Comparison of ENCODE assay signal across 12 cellular contexts in genomic region chr2:47616506-47616905, GRCh38. TPM values are rescaled to one million over a fixed set of nuclear protein-coding genes. Genes with fewer than 3 reads are reported as not detected.
DNase-seq lines count a peak whose midpoint lies in the region; ATAC-seq and TF ChIP-seq lines count a peak whose summit lies in the region.
"Had no signal": no experiment of that assay in that cellular context is flagged by ENCODE, and none has a peak within 500 bp of the region (broad histone marks: within the 10 kb centered on the region; RNA-seq: fewer than 3 reads in every experiment).

No MANE protein-coding gene starts in this region.

- H2AK5ac ChIP-seq in IMR-90 (ENCODE audit: low read depth, low read length) (no peak overlapping the region), mesendoderm (ENCODE audit: low read length) (no peak overlapping the region)

- CTCF ChIA-PET in IMR-90 (lab: Yijun Ruan, JAX) = no interaction called here

- peaks cover 43% of the 10 kb centered on the region for H3K27me3 ChIP-seq in IMR-90 (ENCODE audit: control insufficient read depth, insufficient read depth, low read length)
- H3K27me3 ChIP-seq in mesendoderm (ENCODE audit: insufficient read depth, low read length, poor library complexity) = no peaks in the 10 kb centered on the region

- H3K4ac ChIP-seq in IMR-90 (ENCODE audit: low read depth, low read length) (no peak overlapping the region), mesendoderm (ENCODE audit: low read depth, low read length) (no peak overlapping the region)

- no peak for DNase-seq in IMR-90
- peak; percentile 33 for DNase-seq in coronary artery (ENCODE audit: low spot score)
- DNase-seq in mesendoderm = no peak
- no peak for DNase-seq in mucosa of gallbladder (ENCODE audit: low spot score)
- DNase-seq in CD14-positive monocyte (ENCODE audit: low spot score) = no peak
- no peak for DNase-seq in DMS153 treated with DMSO at 0.1 percent for 48 hours (lab: John Stamatoyannopoulos, UW; ENCODE audit: unreplicated experiment)
- no peak for DNase-seq in H4 (ENCODE audit: low spot score)
- DNase-seq: C1 segment of cervical spinal cord; CD4-positive, alpha-beta memory T cell; COR-L47; H7 had no signal

- H3K27ac Mint-ChIP-seq in CD14-positive monocyte = no peak overlapping the region
- H3K27ac Mint-ChIP-seq: B cell; CD4-positive, alpha-beta memory T cell had no signal

- no peak overlapping the region for H4K91ac ChIP-seq in IMR-90 (ENCODE audit: insufficient read depth, low read depth, low read length)

- H2BK5ac ChIP-seq in IMR-90 (ENCODE audit: low read depth, low read length, poor library complexity, severe bottlenecking) = no peak overlapping the region
- H2BK5ac ChIP-seq in mesendoderm (ENCODE audit: low read length) = no peak overlapping the region

- peaks cover 1% of the 10 kb centered on the region for H3K4me1 Mint-ChIP-seq in CD14-positive monocyte
- H3K4me1 Mint-ChIP-seq: B cell; CD4-positive, alpha-beta memory T cell had no signal

- no peak for ATAC-seq in IMR-90 (ENCODE audit: low read depth)

- peaks cover 0 to 1% (median 0%) of the 10 kb centered on the region in 3 donors for H3K27me3 Mint-ChIP-seq in CD14-positive monocyte (ENCODE audit: low read depth in 3 of 3)
- H3K27me3 Mint-ChIP-seq: B cell had no signal

- H3K9me3 ChIP-seq in IMR-90 (ENCODE audit: control insufficient read depth, insufficient read depth, low read length) = no peaks in the 10 kb centered on the region

- H3K18ac ChIP-seq in IMR-90 (ENCODE audit: low read depth, low read length) (no peak overlapping the region), mesendoderm (ENCODE audit: low read length) (no peak overlapping the region)

- dilution Hi-C loops in IMR-90 (cut with HindIII; ENCODE audit: low sequenced_read_pairs, unreplicated experiment) = no loop called here

- H3K27ac ChIP-seq in IMR-90 (ENCODE audit: insufficient read depth, low read length) (no peak overlapping the region), coronary artery (no peak overlapping the region), mesendoderm (ENCODE audit: low read depth, low read length) (peak overlapping the region; percentile 9)

- H3K79me2 ChIP-seq in mesendoderm (ENCODE audit: control insufficient read depth, insufficient read depth, low read length) = no peaks in the 10 kb centered on the region

- H3K9me1 ChIP-seq in IMR-90 (ENCODE audit: insufficient read depth, low read length) = no peaks in the 10 kb centered on the region

- H3K23ac ChIP-seq in IMR-90 (ENCODE audit: low read depth, low read length) (no peak overlapping the region), mesendoderm (ENCODE audit: low read length) (no peak overlapping the region)

- no peaks in the 10 kb centered on the region for H4K20me1 ChIP-seq in IMR-90 (ENCODE audit: insufficient read depth, low read length)

- no peak for TF ChIP-seq POLR2A in IMR-90 (IDR thresholded peaks at IDR 0.05; ENCODE audit: low read depth, low read length)

- no peak overlapping the region for H4K5ac ChIP-seq in IMR-90 (ENCODE audit: low read depth, low read length)
- no peak overlapping the region for H4K5ac ChIP-seq in mesendoderm (ENCODE audit: low read length)

- in situ Hi-C loops in IMR-90 (cut with MboI; ENCODE audit: low sequenced_read_pairs) = no loop called here

- H3K4me2 ChIP-seq in IMR-90 (ENCODE audit: low read depth, low read length) = no peak overlapping the region
- no peak overlapping the region for H3K4me2 ChIP-seq in mesendoderm (ENCODE audit: low read length)

- no peaks in the 10 kb centered on the region for H3K36me3 Mint-ChIP-seq in CD14-positive monocyte
- H3K36me3 Mint-ChIP-seq: CD4-positive, alpha-beta memory T cell had no signal

- H2AFZ ChIP-seq in IMR-90 (replicated peaks; ENCODE audit: low read length, poor library complexity) = no peak overlapping the region

- POLR2A ChIA-PET in IMR-90 (lab: Charles Lee; ENCODE audit: unreplicated experiment) = no interaction called here

- H2BK120ac ChIP-seq in IMR-90 (ENCODE audit: low read depth, low read length) (no peak overlapping the region), mesendoderm (ENCODE audit: low read depth, low read length) (no peak overlapping the region)

- H3K4me3 ChIP-seq in IMR-90 (ENCODE audit: insufficient read depth, low read depth, low read length) (no peak overlapping the region), coronary artery (no peak overlapping the region), mesendoderm (ENCODE audit: low read length) (no peak overlapping the region)

- H2BK20ac ChIP-seq in IMR-90 (ENCODE audit: low read depth, low read length) = no peak overlapping the region

- TF ChIP-seq RAD21 in IMR-90 (IDR thresholded peaks at IDR 0.05; ENCODE audit: low read length) = no peak

- TF ChIP-seq CTCF in IMR-90 (conservative IDR thresholded peaks at IDR 0.05; ENCODE audit: low read depth, low read length) = no peak
- no peak for TF ChIP-seq CTCF in coronary artery (IDR thresholded peaks at IDR 0.05)
- TF ChIP-seq CTCF in CD14-positive monocyte (IDR thresholded peaks at IDR 0.05) = no peak

- 40% methylated on average over 1 of the region's 5 CpGs; no CpG with 5 or more reads in 1 of the 2 experiments for WGBS in IMR-90 (ENCODE audit: extremely low coverage in 2 of 2, insufficient read length in 1 of 2), 2 experiments
- WGBS in mesendoderm (ENCODE audit: extremely low coverage, insufficient coverage, low lambda C conversion rate) = no CpG with 5 or more reads among the region's 5 CpGs

- H2BK15ac ChIP-seq in IMR-90 (ENCODE audit: low read depth, low read length) = no peak overlapping the region
- no peak overlapping the region for H2BK15ac ChIP-seq in mesendoderm (replicated peaks; ENCODE audit: low read depth)

- H2AK9ac ChIP-seq in IMR-90 (replicated peaks; ENCODE audit: low read depth, low read length, poor library complexity) = peak overlapping the region; percentile 24

- H3K56ac ChIP-seq in IMR-90 (ENCODE audit: extremely low read depth, insufficient read depth, low read length) = no peak overlapping the region
- no peak overlapping the region for H3K56ac ChIP-seq in mesendoderm (ENCODE audit: low read length)

- no TSS peak for BruUV-seq in IMR-90 (replicated peaks; lab: Mats Ljungman, UMichigan)

- H3K36me3 ChIP-seq in IMR-90 (ENCODE audit: control insufficient read depth, insufficient read depth, low read length) (no peaks in the 10 kb centered on the region), mesendoderm (ENCODE audit: control insufficient read depth, insufficient read depth, low read length) (no peaks in the 10 kb centered on the region)

- H3K14ac ChIP-seq in IMR-90 (replicated peaks; ENCODE audit: low read depth, low read length) = no peak overlapping the region

- peaks cover 0 to 1% (median 0%) of the 10 kb centered on the region in 7 donors for H3K9me3 Mint-ChIP-seq in CD14-positive monocyte
- H3K9me3 Mint-ChIP-seq: CD4-positive, alpha-beta memory T cell had no signal

- H3K79me1 ChIP-seq in IMR-90 (ENCODE audit: low read depth in 1 of 2, low read length in 2 of 2) = no peaks in the 10 kb centered on the region
- H3K79me1 ChIP-seq in mesendoderm (ENCODE audit: low read length) = no peaks in the 10 kb centered on the region

- intact Hi-C loops in IMR-90 (cut with micrococcal nuclease) (no loop called here), CD14-positive monocyte (cut with micrococcal nuclease) (no loop called here)

- no peak overlapping the region for H3K4me3 Mint-ChIP-seq in CD14-positive monocyte
- H3K4me3 Mint-ChIP-seq: B cell; CD4-positive, alpha-beta memory T cell had no signal

- no peaks in the 10 kb centered on the region for H3K4me1 ChIP-seq in IMR-90 (ENCODE audit: control insufficient read depth, insufficient read depth, low read length)
- no peaks in the 10 kb centered on the region for H3K4me1 ChIP-seq in mesendoderm (ENCODE audit: control insufficient read depth, low read depth, low read length)

- no peak overlapping the region for H3K9ac ChIP-seq in IMR-90 (ENCODE audit: low read depth, low read length)
- no peak overlapping the region for H3K9ac ChIP-seq in mesendoderm (ENCODE audit: low read length)

- no peak overlapping the region for H4K8ac ChIP-seq in IMR-90 (ENCODE audit: low read depth in 2 of 2, low read length in 2 of 2)
- no peak overlapping the region for H4K8ac ChIP-seq in mesendoderm (ENCODE audit: low read depth, low read length)

TF ChIP-seq in IMR-90, 13 proteins besides CTCF, POLR2A, EP300 and RAD21 (continues in another document):
- TF ChIP-seq RCOR1 (IDR thresholded peaks at IDR 0.05; ENCODE audit: insufficient replicate concordance, low read length) = no peak
- no peak for TF ChIP-seq RFX5 (IDR thresholded peaks at IDR 0.05; ENCODE audit: low read depth, low read length)
- no peak for TF ChIP-seq SMC3 (IDR thresholded peaks at IDR 0.05; ENCODE audit: low read depth, low read length)
- no peak for TF ChIP-seq CEBPB (IDR thresholded peaks at IDR 0.05; ENCODE audit: low read depth, low read length)
- TF ChIP-seq CHD1 (IDR thresholded peaks at IDR 0.05; ENCODE audit: low read depth, low read length) = no peak
- no peak for TF ChIP-seq MAFK (IDR thresholded peaks at IDR 0.05; ENCODE audit: low read depth, low read length)
- TF ChIP-seq ELK1 (IDR thresholded peaks at IDR 0.05; ENCODE audit: borderline replicate concordance, low read depth, low read length) = no peak
- no peak for TF ChIP-seq NFE2L2 (IDR thresholded peaks at IDR 0.05; ENCODE audit: low read depth, low read length)
- TF ChIP-seq FOS (IDR thresholded peaks at IDR 0.05; ENCODE audit: low read depth, low read length) = no peak
- TF ChIP-seq BHLHE40 (IDR thresholded peaks at IDR 0.05; ENCODE audit: low read depth, low read length) = no peak
- no peak for TF ChIP-seq MXI1 (IDR thresholded peaks at IDR 0.05; ENCODE audit: borderline replicate concordance, low read depth, low read length)

RNA-seq across cellular contexts. Expression of gene KCNK12, which starts 45.7 kb away (rescaled TPM):
- not detected in 2 replicates for total RNA-seq in IMR-90 (2012; rRNA removed)
- 0.02 TPM in 1 of 2 replicates, not detected in the other for polyA plus RNA-seq in IMR-90 (2012; rRNA removed)
- polyA plus RNA-seq in IMR-90 (2012; cell fraction: cytosol; rRNA removed) = 0.01 TPM in 2 replicates
- 0.01 TPM in 2 replicates for polyA plus RNA-seq in IMR-90 (2012; cell fraction: nucleus; rRNA removed; ENCODE audit: low replicate concordance)
- polyA plus RNA-seq in mesendoderm (2013, experiment 1 of 2) = 3.8 TPM
- polyA plus RNA-seq in mesendoderm (2013, experiment 2 of 2) = 3.7 TPM
- total RNA-seq in mucosa of gallbladder = 0.12 TPM
- not detected for polyA plus RNA-seq in CD14-positive monocyte
- not detected in 2 replicates for total RNA-seq in H4 (2014; rRNA removed; shearing (Covaris generic))
